ENCODE assay signal across 19 cellular contexts in genomic region chr16:20952144-20952797, GRCh38. TPM values are rescaled to one million over a fixed set of nuclear protein-coding genes. Genes with fewer than 3 reads are reported as not detected.
DNase-seq lines count a peak whose midpoint lies in the region; ATAC-seq and TF ChIP-seq lines count a peak whose summit lies in the region.
"Had no signal": no experiment of that assay in that cellular context is flagged by ENCODE, and none has a peak within 500 bp of the region (broad histone marks: within the 10 kb centered on the region; RNA-seq: fewer than 3 reads in every experiment).

No MANE protein-coding gene starts in this region.

- H2AK5ac ChIP-seq in mesendoderm (ENCODE audit: low read length): no peak overlapping the region

- TF ChIP-seq CTCF in HEK293 (tag by site-specific recombination; IDR thresholded peaks at IDR 0.05) (no peak), ascending aorta (IDR thresholded peaks at IDR 0.05) (no peak)

- no peaks in the 10 kb centered on the region for H3K4me1 ChIP-seq in HEK293 (ENCODE audit: control insufficient read depth, insufficient read depth, low read length)
- H3K4me1 ChIP-seq in ascending aorta: no peaks in the 10 kb centered on the region
- no peaks in the 10 kb centered on the region for H3K4me1 ChIP-seq in mesendoderm (ENCODE audit: control insufficient read depth, low read depth, low read length)
- H3K4me1 ChIP-seq: BE2C, colonic mucosa, Peyer's patch had no signal

- H3K4me3 ChIP-seq in HEK293 (ENCODE audit: low read depth, low read length) (no peak overlapping the region), ascending aorta (peak overlapping the region in 1 of 2 donors; percentile 36), mesendoderm (ENCODE audit: low read length) (no peak overlapping the region)
- H3K4me3 ChIP-seq: colonic mucosa, hepatocyte, Peyer's patch had no signal

- CTCF ChIA-PET in HEK293 (lab: Yijun Ruan, JAX): interaction anchor here (1.0 kb wide), 1 partner anchor 103 kb away, joined by 3 read pairs; no protein-coding TSS in a partner anchor

- no peak overlapping the region for H2BK120ac ChIP-seq in mesendoderm (ENCODE audit: low read depth, low read length)

- no CpG with 5 or more reads among the region's 8 CpGs for WGBS in mesendoderm (ENCODE audit: extremely low coverage, insufficient coverage, low lambda C conversion rate)

- POLR2A ChIA-PET in HEK293 (lab: Yijun Ruan, JAX): no interaction called here

- intact Hi-C loops in ascending aorta (cut with DNase I): loop anchor here (5.0 kb wide), 1 partner anchor 85 kb away; no protein-coding TSS in a partner anchor

- H3K56ac ChIP-seq in mesendoderm (ENCODE audit: low read length): no peak overlapping the region

- H3K79me2 ChIP-seq in mesendoderm (ENCODE audit: control insufficient read depth, insufficient read depth, low read length): no peaks in the 10 kb centered on the region
- H3K79me2 ChIP-seq: hepatocyte had no signal

- H3K23ac ChIP-seq in mesendoderm (ENCODE audit: low read length): no peak overlapping the region

- DNase-seq in NCI-H2107 treated with DMSO at 0.1 percent for 48 hours (lab: John Stamatoyannopoulos, UW; ENCODE audit: unreplicated experiment) (peak; percentile 44), ascending aorta (ENCODE audit: low spot score in 2 of 2) (no peak), mesendoderm (peak; percentile 5), hypothalamus (lab: John Stamatoyannopoulos, UW) (no peak), AML-193 (lab: John Stamatoyannopoulos, UW) (no peak)
- no peak for DNase-seq in activated naive CD4-positive, alpha-beta T cell treated with anti-CD3 and anti-CD28 coated beads, Interleukin-2, amount 50 U/mL, for 16 hours
- DNase-seq: activated CD8-positive, alpha-beta memory T cell treated with anti-CD3 and anti-CD28 coated beads for 24 hours; BE2C; colonic mucosa; NCI-H1930; NCI-H82; Peyer's patch; posterior cingulate gyrus; SK-N-SH; stimulated activated CD4-positive, alpha-beta T cell treated with anti-CD3 and anti-CD28 coated beads, Interleukin-2, amount 100 ng/mL, for 24 hours; T1000 had no signal

- no peak overlapping the region for H3K9ac ChIP-seq in mesendoderm (ENCODE audit: low read length)
- H3K9ac ChIP-seq: SK-N-SH had no signal

- no peak overlapping the region for H2BK5ac ChIP-seq in mesendoderm (ENCODE audit: low read length)

- H4K8ac ChIP-seq in mesendoderm (ENCODE audit: low read depth, low read length): no peak overlapping the region

- H3K9me3 ChIP-seq in HEK293 (ENCODE audit: control insufficient read depth, insufficient read depth, low read depth, low read length): no peaks in the 10 kb centered on the region
- H3K9me3 ChIP-seq in ascending aorta: no peaks in the 10 kb centered on the region
- H3K9me3 ChIP-seq: BE2C, colonic mucosa, Peyer's patch, SK-N-SH had no signal

- ATAC-seq in SK-N-SH treated with all-trans-retinoic acid at 6 μM for 48 hours: no peak

- H3K4ac ChIP-seq in mesendoderm (ENCODE audit: low read depth, low read length): no peak overlapping the region

- H3K36me3 ChIP-seq in HEK293 (ENCODE audit: control insufficient read depth in 2 of 2, insufficient read depth in 1 of 2, low read length in 2 of 2) (no peaks in the 10 kb centered on the region), ascending aorta (no peaks in the 10 kb centered on the region), mesendoderm (ENCODE audit: control insufficient read depth, insufficient read depth, low read length) (no peaks in the 10 kb centered on the region)
- H3K36me3 ChIP-seq: BE2C, colonic mucosa, Peyer's patch had no signal

- H3K4me2 ChIP-seq in mesendoderm (ENCODE audit: low read length): no peak overlapping the region
- H3K4me2 ChIP-seq: hepatocyte, SK-N-SH had no signal

- H4K5ac ChIP-seq in mesendoderm (ENCODE audit: low read length): no peak overlapping the region

- H3K27ac ChIP-seq in HEK293 (ENCODE audit: extremely low read depth, low read depth, low read length): no peak overlapping the region
- H3K27ac ChIP-seq in ascending aorta: peak overlapping the region; percentile 46 to 51
- H3K27ac ChIP-seq in mesendoderm (ENCODE audit: low read depth, low read length): no peak overlapping the region
- H3K27ac ChIP-seq: colonic mucosa, hepatocyte, Peyer's patch had no signal

- H3K27me3 ChIP-seq in ascending aorta: no peaks in the 10 kb centered on the region
- no peaks in the 10 kb centered on the region for H3K27me3 ChIP-seq in mesendoderm (ENCODE audit: insufficient read depth, low read length, poor library complexity)
- H3K27me3 ChIP-seq: BE2C, colonic mucosa, hepatocyte, Peyer's patch had no signal

- no peak overlapping the region for H3K18ac ChIP-seq in mesendoderm (ENCODE audit: low read length)

- H2BK15ac ChIP-seq in mesendoderm (replicated peaks; ENCODE audit: low read depth): no peak overlapping the region

- no peaks in the 10 kb centered on the region for H3K79me1 ChIP-seq in mesendoderm (ENCODE audit: low read length)

TF ChIP-seq in HEK293, 187 proteins besides CTCF, POLR2A, EP300 and RAD21:
- TF ChIP-seq ZNF223 (tag by site-specific recombination; IDR thresholded peaks at IDR 0.05): no peak
- peak; percentile 83 for TF ChIP-seq WT1 (tag by site-specific recombination; IDR thresholded peaks at IDR 0.05)

TF ChIP-seq in SK-N-SH treated with all-trans-retinoic acid at 6 μM for 48 hours, 23 proteins besides CTCF, POLR2A, EP300 and RAD21:
- TF ChIP-seq CREB5 (CRISPR knock-in tag; IDR thresholded peaks at IDR 0.05; ENCODE audit: low read depth): no peak
- no peak for TF ChIP-seq POU6F1 (CRISPR knock-in tag; IDR thresholded peaks at IDR 0.05; ENCODE audit: borderline replicate concordance, low read depth)
- no peak for TF ChIP-seq ZNF8 (CRISPR knock-in tag; IDR thresholded peaks at IDR 0.05)
- TF ChIP-seq ARNTL (CRISPR knock-in tag; IDR thresholded peaks at IDR 0.05; ENCODE audit: borderline replicate concordance, low read depth): no peak
- no peak for TF ChIP-seq GLIS3 (CRISPR knock-in tag; IDR thresholded peaks at IDR 0.05)
- no peak for TF ChIP-seq ZNF70 (CRISPR knock-in tag; IDR thresholded peaks at IDR 0.05)
- TF ChIP-seq PPARA (CRISPR knock-in tag; IDR thresholded peaks at IDR 0.05; ENCODE audit: borderline replicate concordance): no peak
- no peak for TF ChIP-seq CSDC2 (CRISPR knock-in tag; IDR thresholded peaks at IDR 0.05)

RNA-seq across cellular contexts. Expression of gene LYRM1, which starts 51.7 kb away (rescaled TPM):
- 3.9 TPM for total RNA-seq in ascending aorta
- polyA plus RNA-seq in mesendoderm (2013, experiment 1 of 2): 11.7 TPM
- 11.3 TPM for polyA plus RNA-seq in mesendoderm (2013, experiment 2 of 2)

RNA-seq across cellular contexts. Expression of gene DCUN1D3, which starts 52.1 kb away (rescaled TPM):
- 9.8 TPM for total RNA-seq in ascending aorta
- 5.1 TPM for polyA plus RNA-seq in mesendoderm (2013, experiment 1 of 2)
- 5.4 TPM for polyA plus RNA-seq in mesendoderm (2013, experiment 2 of 2)

Comparison
In these comparisons a context has a peak if more than half of its experiments do, and no peak if none do; other contexts are left out.
1. H3K27ac ChIP-seq: peak in ascending aorta (2 of 2); none in HEK293 (single experiment) and mesendoderm (single experiment).
2. DNase-seq: peak in NCI-H2107 treated with DMSO at 0.1 percent for 48 hours (single experiment) and mesendoderm (single experiment); none in ascending aorta (0 of 2), hypothalamus (0 of 51), activated naive CD4-positive, alpha-beta T cell treated with anti-CD3 and anti-CD28 coated beads, Interleukin-2, amount 50 U/mL, for 16 hours (single experiment) and AML-193 (0 of 2).